ENCODE assay signal across 8 cellular contexts in genomic region chr1:201792534-201793305, GRCh38. TPM values are rescaled to one million over a fixed set of nuclear protein-coding genes. Genes with fewer than 3 reads are reported as not detected.
DNase-seq lines count a peak whose midpoint lies in the region; ATAC-seq and TF ChIP-seq lines count a peak whose summit lies in the region.

No MANE protein-coding gene starts in this region.

- H3K36me3 Mint-ChIP-seq in Calu3 (ENCODE audit: insufficient read depth, unreplicated experiment) = no peaks in the 10 kb centered on the region
- H3K36me3 Mint-ChIP-seq in stimulated activated effector memory CD8-positive, alpha-beta T cell treated with anti-CD3 and anti-CD28 coated beads, Interleukin-12 subunit alpha, Interleukin-12 subunit beta, amount 100 ng/mL, for 72 hours = no peaks in the 10 kb centered on the region

- H3K9me3 ChIP-seq in muscle layer of colon (ENCODE audit: low read length) = no peaks in the 10 kb centered on the region

- TF ChIP-seq POLR2A in erythroblast (IDR thresholded peaks at IDR 0.05; ENCODE audit: low read length) = no peak

- no peak overlapping the region for H3K4me3 Mint-ChIP-seq in Calu3 (ENCODE audit: low read depth, unreplicated experiment)
- no peak overlapping the region for H3K4me3 Mint-ChIP-seq in stimulated activated effector memory CD8-positive, alpha-beta T cell treated with anti-CD3 and anti-CD28 coated beads, Interleukin-12 subunit alpha, Interleukin-12 subunit beta, amount 100 ng/mL, for 72 hours

- peak; percentile 90 for TF ChIP-seq CTCF in Calu3 (IDR thresholded peaks at IDR 0.05; ENCODE audit: unreplicated experiment)

- no peak overlapping the region for H3K27ac Mint-ChIP-seq in Calu3 (ENCODE audit: unreplicated experiment)
- no peak overlapping the region for H3K27ac Mint-ChIP-seq in stimulated activated effector memory CD8-positive, alpha-beta T cell treated with anti-CD3 and anti-CD28 coated beads, Interleukin-12 subunit alpha, Interleukin-12 subunit beta, amount 100 ng/mL, for 72 hours

- H3K4me3 ChIP-seq in muscle layer of colon (ENCODE audit: low read depth in 1 of 2, low read length in 2 of 2) = peak overlapping the region in 1 of 2 donors; percentile 10

- DNase-seq in Calu3 (peak; percentile 85), HUDEP-2 (lab: John Stamatoyannopoulos, UW; ENCODE audit: unreplicated experiment in 76 of 76) (peak in 50 of 76 experiments; percentile 3 to 61 (median 22)), NOMO-1 treated with dmso at 0.1 percent for 144 hours (lab: John Stamatoyannopoulos, UW; ENCODE audit: unreplicated experiment) (peak; percentile 46), erythroblast (lab: John Stamatoyannopoulos, UW) (peak; percentile 53 to 69)
- DNase-seq in activated CD8-positive, alpha-beta memory T cell treated with anti-CD3 and anti-CD28 coated beads, Interleukin-2, amount 50 U/mL, for 4 hours = peak; percentile 48
- DNase-seq in stimulated activated effector memory CD8-positive, alpha-beta T cell treated with anti-CD3 and anti-CD28 coated beads, Interleukin-12 subunit alpha, Interleukin-12 subunit beta, amount 100 ng/mL, for 72 hours (ENCODE audit: low spot score in 2 of 2) = peak; percentile 26 to 67

- no TSS peak for BruUV-seq in Calu3 (replicated peaks; lab: Mats Ljungman, UMichigan)

- peaks cover 61% of the 10 kb centered on the region for H3K36me3 ChIP-seq in muscle layer of colon (ENCODE audit: insufficient read depth, low read length)

- peaks cover 38% of the 10 kb centered on the region for H3K4me1 ChIP-seq in muscle layer of colon (ENCODE audit: insufficient read depth, low read length)

- H3K27me3 ChIP-seq in muscle layer of colon (ENCODE audit: control insufficient read depth in 1 of 2, insufficient read depth in 2 of 2, low read length in 2 of 2) = no peaks in the 10 kb centered on the region

- intact Hi-C loops in Calu3 (cut with micrococcal nuclease; ENCODE audit: unreplicated experiment) = loop anchor here (1.0 kb wide), 3 partner anchors 83 to 261 kb away; no protein-coding TSS in a partner anchor

- no peaks in the 10 kb centered on the region for H3K9me3 Mint-ChIP-seq in Calu3 (ENCODE audit: low read depth, unreplicated experiment)
- H3K9me3 Mint-ChIP-seq in stimulated activated effector memory CD8-positive, alpha-beta T cell treated with anti-CD3 and anti-CD28 coated beads, Interleukin-12 subunit alpha, Interleukin-12 subunit beta, amount 100 ng/mL, for 72 hours = no peaks in the 10 kb centered on the region

- no peaks in the 10 kb centered on the region for H3K27me3 Mint-ChIP-seq in Calu3 (ENCODE audit: unreplicated experiment)

- H3K9ac ChIP-seq in muscle layer of colon (ENCODE audit: low read length) = no peak overlapping the region

- CTCF ChIA-PET in Calu3 (lab: Charles Lee) = interaction anchor here (0.5 to 6.5 kb wide), 28 partner anchors 9 to 412 kb away, joined by 3 to 140 read pairs (median 4); no protein-coding TSS in a partner anchor

- peaks cover 10% of the 10 kb centered on the region for H3K4me1 Mint-ChIP-seq in Calu3 (ENCODE audit: low read depth, unreplicated experiment)
- H3K4me1 Mint-ChIP-seq in stimulated activated effector memory CD8-positive, alpha-beta T cell treated with anti-CD3 and anti-CD28 coated beads, Interleukin-12 subunit alpha, Interleukin-12 subunit beta, amount 100 ng/mL, for 72 hours = peaks cover 6% of the 10 kb centered on the region

- ATAC-seq in stimulated activated effector memory CD8-positive, alpha-beta T cell treated with anti-CD3 and anti-CD28 coated beads, Interleukin-12 subunit alpha, Interleukin-12 subunit beta, amount 100 ng/mL, for 72 hours = peak; percentile 66
- ATAC-seq in GM19467 (IDR thresholded peaks at IDR 0.05; ENCODE audit: unreplicated experiment) = no peak

- H3K27ac ChIP-seq in muscle layer of colon (ENCODE audit: low read depth, low read length) = peak overlapping the region; percentile 32

RNA-seq across cellular contexts. Expression of gene IPO9, which starts 36.2 kb away (rescaled TPM):
- total RNA-seq in Calu3 (2022) = 86.3 and 98.8 TPM in 2 replicates

Comparison
In these comparisons a context has a peak if more than half of its experiments do, and no peak if none do; other contexts are left out.
1. DNase-seq: peak in every context shown above with its lines; median percentile 85 in Calu3; 61 in erythroblast; 48 in activated CD8-positive, alpha-beta memory T cell treated with anti-CD3 and anti-CD28 coated beads, Interleukin-2, amount 50 U/mL, for 4 hours; 46 in stimulated activated effector memory CD8-positive, alpha-beta T cell treated with anti-CD3 and anti-CD28 coated beads, Interleukin-12 subunit alpha, Interleukin-12 subunit beta, amount 100 ng/mL, for 72 hours; 46 in NOMO-1 treated with dmso at 0.1 percent for 144 hours; 22 in HUDEP-2.